In the genomic region with DNA sequence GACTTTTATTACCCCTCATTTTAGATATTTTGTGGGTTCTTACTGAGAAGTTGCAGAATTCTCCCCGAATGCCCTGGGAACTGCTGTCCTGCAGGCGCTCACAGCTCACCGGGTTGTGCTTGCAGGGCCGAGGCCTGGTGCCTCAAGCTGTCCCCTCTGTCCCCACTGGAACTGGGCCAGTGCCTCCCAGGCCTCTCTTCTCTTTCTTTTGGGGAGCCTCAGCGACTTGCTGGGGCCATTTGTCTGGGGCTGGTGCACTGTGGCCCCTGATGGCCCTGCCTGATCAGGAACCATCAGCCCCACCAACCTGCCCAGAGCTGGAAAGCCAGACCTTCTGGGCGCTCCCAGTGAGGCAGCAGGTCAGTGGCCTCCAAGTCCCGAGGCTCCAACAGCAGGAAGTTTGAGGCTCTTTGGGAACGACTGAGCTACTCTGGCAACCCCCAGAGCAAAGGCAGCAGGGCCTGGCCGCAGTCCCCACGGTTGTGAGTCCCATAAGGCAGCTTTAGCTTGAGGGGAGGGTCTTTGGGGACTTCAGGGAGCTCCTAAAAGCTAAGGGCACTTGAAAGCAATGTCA, we compare ENCODE assay signal across 15 cellular contexts. TPM values are rescaled to one million over a fixed set of nuclear protein-coding genes. Genes with fewer than 3 reads are reported as not detected.
"Had no signal": no experiment of that assay in that cellular context is flagged by ENCODE, and none has a peak within 500 bp of the region (broad histone marks: within the 10 kb centered on the region; RNA-seq: fewer than 3 reads in every experiment).

No MANE protein-coding gene starts in this region.

- H3K4me1 ChIP-seq: esophagus muscularis mucosa, pancreas, thyroid gland, vagina had no signal

- H3K36me3 ChIP-seq: esophagus muscularis mucosa, pancreas, thyroid gland, vagina had no signal

- H3K9me3 ChIP-seq: esophagus muscularis mucosa, pancreas, thyroid gland, vagina had no signal

- FAIRE-seq: endometrium, pancreas had no signal

- H3K27ac ChIP-seq: dorsolateral prefrontal cortex, esophagus muscularis mucosa, pancreas, skin epidermis, thyroid gland, vagina had no signal

- H3K4me3 ChIP-seq: dorsolateral prefrontal cortex, esophagus muscularis mucosa, pancreas, skin epidermis, thyroid gland, vagina had no signal

- H3K27me3 ChIP-seq: dorsolateral prefrontal cortex, pancreas, thyroid gland, vagina had no signal

- DNase-seq: activated CD8-positive, alpha-beta T cell treated with anti-CD3 and anti-CD28 coated beads, Interleukin-2, amount 10 ng/mL, durations not matched to agents 7 days and 5 days; amniotic stem cell; cerebellar nuclear complex; dorsolateral prefrontal cortex; mesenchymal stem cell; pancreas; retina; thyroid gland had no signal

- ATAC-seq: activated CD4-positive, CD25-positive, alpha-beta regulatory T cell treated with anti-CD3 and anti-CD28 coated beads, Interleukin-2, amount 50 U/mL, for 24 hours; activated CD8-positive, alpha-beta T cell treated with anti-CD3 and anti-CD28 coated beads, Interleukin-2, amount 10 ng/mL, durations not matched to agents 7 days and 5 days; activated T-helper 17 cell treated with anti-CD3 and anti-CD28 coated beads, Interleukin-2, amount 50 U/mL, for 72 hours; pancreas had no signal

RNA-seq across cellular contexts. Expression of a gene that starts 14.7 kb away (rescaled TPM):
- total RNA-seq: fibroblast of villous mesenchyme, pancreas, vagina had no signal

RNA-seq across cellular contexts. Expression of a gene that starts 17.7 kb away (rescaled TPM):
- total RNA-seq: pancreas, thyroid gland had no signal
- polyA plus RNA-seq: pancreas had no signal
